In the genomic region with DNA sequence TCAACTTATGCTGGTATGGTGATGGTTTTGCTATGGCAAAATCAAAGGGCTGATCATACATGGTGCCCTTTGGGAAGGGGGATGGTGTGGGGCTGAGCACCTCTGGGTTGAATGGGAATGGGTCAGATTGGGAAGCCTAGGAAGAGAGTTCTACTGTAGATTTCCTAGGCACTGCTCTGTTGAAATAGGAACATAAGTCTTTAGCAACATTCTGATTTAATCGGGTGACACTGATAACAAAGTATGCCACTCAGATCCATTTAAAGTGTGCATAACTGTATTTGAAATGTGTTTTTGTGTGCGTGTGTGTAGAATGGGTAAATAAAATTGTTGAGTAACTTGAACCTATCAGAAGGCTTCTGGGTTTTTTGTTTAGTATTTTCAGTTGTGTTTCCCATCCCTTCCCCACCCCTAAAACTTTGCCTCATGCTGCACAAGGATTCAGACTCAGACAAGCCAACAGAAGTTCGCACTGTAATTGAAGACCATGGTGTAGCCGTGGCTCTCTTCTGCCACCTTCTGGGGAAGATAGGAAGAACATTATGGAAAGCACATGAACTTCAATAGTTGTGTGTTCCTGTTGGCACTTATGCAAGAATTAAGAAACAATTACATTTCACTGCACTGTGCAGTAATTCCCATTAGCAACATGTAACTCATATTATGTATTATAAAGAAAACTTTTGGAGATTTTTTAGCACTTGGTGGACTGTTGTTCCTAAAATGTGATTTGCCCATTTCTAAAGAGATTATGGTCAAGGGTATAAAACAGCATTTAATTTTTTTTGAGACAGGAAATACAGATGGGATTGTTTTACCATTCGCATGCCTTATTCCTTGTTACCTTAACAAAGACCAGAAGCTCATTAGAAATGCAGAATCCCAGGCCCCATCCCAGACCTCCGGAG, we compare ENCODE assay signal across 8 cellular contexts. TPM values are rescaled to one million over a fixed set of nuclear protein-coding genes. Genes with fewer than 3 reads are reported as not detected.
DNase-seq lines count a peak whose midpoint lies in the region; ATAC-seq and TF ChIP-seq lines count a peak whose summit lies in the region.

No MANE protein-coding gene starts in this region.

- no peak overlapping the region for H3K4me3 ChIP-seq in kidney epithelial cell (ENCODE audit: low read depth, low read length)

- no peak overlapping the region for H3K27ac ChIP-seq in caudate nucleus (ENCODE audit: low read depth, low read length)

- ATAC-seq in HG02642 (IDR thresholded peaks at IDR 0.05; ENCODE audit: poor library complexity, unreplicated experiment) (peak; percentile 64), HG03460 (IDR thresholded peaks at IDR 0.05; ENCODE audit: unreplicated experiment) (no peak)

- no peaks in the 10 kb centered on the region for H3K27me3 ChIP-seq in kidney epithelial cell (ENCODE audit: control insufficient read depth, insufficient read depth, low read length)

- no peaks in the 10 kb centered on the region for H3K36me3 ChIP-seq in kidney epithelial cell (ENCODE audit: control insufficient read depth, insufficient read depth, low read length)

- DNase-seq in DMS153 treated with DMSO at 0.1 percent for 48 hours (lab: John Stamatoyannopoulos, UW; ENCODE audit: unreplicated experiment) = peak; percentile 89
- peak; percentile 64 for DNase-seq in NCI-H226
- peak; percentile 28 for DNase-seq in activated CD4-positive, CD25-positive, alpha-beta regulatory T cell treated with anti-CD3 and anti-CD28 coated beads, Interleukin-2, amount 50 U/mL, for 16 hours (ENCODE audit: low read depth, low spot score)
- DNase-seq in caudate nucleus (lab: John Stamatoyannopoulos, UW) = peak in 34 of 61 donors; percentile 6 to 78 (median 36)
- peak; percentile 38 for DNase-seq in kidney epithelial cell (ENCODE audit: low read depth)
- DNase-seq in stimulated activated CD4-positive, alpha-beta T cell treated with anti-CD3 and anti-CD28 coated beads, Interleukin-2, amount 100 ng/mL, for 48 hours = peak; percentile 59 to 67

- peak; percentile 81 for TF ChIP-seq CTCF in kidney epithelial cell (IDR thresholded peaks at IDR 0.05; ENCODE audit: insufficient read depth, low read length, poor library complexity, severe bottlenecking)

RNA-seq across cellular contexts. Expression of gene C4BPB, which starts 10.9 kb away (rescaled TPM):
- total RNA-seq in kidney epithelial cell = not detected in 2 replicates

RNA-seq across cellular contexts. Expression of gene PFKFB2, which starts 24.6 kb away (rescaled TPM):
- 15.5 and 16.0 TPM in 2 replicates for total RNA-seq in kidney epithelial cell

RNA-seq across cellular contexts. Expression of gene C4BPA, which starts 26.3 kb away (rescaled TPM):
- total RNA-seq in kidney epithelial cell = not detected in 2 replicates

RNA-seq across cellular contexts. Expression of gene YOD1, which starts 26.7 kb away (rescaled TPM):
- 7.9 and 8.2 TPM in 2 replicates for total RNA-seq in kidney epithelial cell

RNA-seq across cellular contexts. Expression of gene C1orf116, which starts 45.2 kb away (rescaled TPM):
- total RNA-seq in kidney epithelial cell = 34.1 and 39.8 TPM in 2 replicates

Comparison
In these comparisons a context has a peak if more than half of its experiments do, and no peak if none do; other contexts are left out.
1. DNase-seq: peak in every context shown above with its lines; median percentile 89 in DMS153 treated with DMSO at 0.1 percent for 48 hours; 64 in NCI-H226; 63 in stimulated activated CD4-positive, alpha-beta T cell treated with anti-CD3 and anti-CD28 coated beads, Interleukin-2, amount 100 ng/mL, for 48 hours; 38 in kidney epithelial cell; 36 in caudate nucleus; 28 in activated CD4-positive, CD25-positive, alpha-beta regulatory T cell treated with anti-CD3 and anti-CD28 coated beads, Interleukin-2, amount 50 U/mL, for 16 hours.